Comparison of ENCODE assay signal across 20 cellular contexts in genomic region chr20:4625687-4626086, GRCh38.
DNase-seq lines count a peak whose midpoint lies in the region; ATAC-seq, FAIRE-seq and TF ChIP-seq lines count a peak whose summit lies in the region.
"Had no signal": no experiment of that assay in that cellular context is flagged by ENCODE, and none has a peak within 500 bp of the region (broad histone marks: within the 10 kb centered on the region; RNA-seq: fewer than 3 reads in every experiment).

No MANE protein-coding gene starts in this region.

- no TSS peak for BruUV-seq in HepG2 (replicated peaks; lab: Mats Ljungman, UMichigan)

- H3K36me3 ChIP-seq in HepG2 (replicated peaks in 1 of 2; ENCODE audit: control insufficient read depth in 1 of 2, insufficient read depth in 2 of 2, low read length in 2 of 2): no peaks in the 10 kb centered on the region
- no peaks in the 10 kb centered on the region for H3K36me3 ChIP-seq in right lobe of liver
- H3K36me3 ChIP-seq in WERI-Rb-1: no peaks in the 10 kb centered on the region
- H3K36me3 ChIP-seq in esophagus muscularis mucosa: no peaks in the 10 kb centered on the region

- no peak for TF ChIP-seq CTCF in HepG2 (CRISPR knock-in tag; IDR thresholded peaks at IDR 0.05)
- TF ChIP-seq CTCF in right lobe of liver (IDR thresholded peaks at IDR 0.05): no peak
- TF ChIP-seq CTCF in WERI-Rb-1 (IDR thresholded peaks at IDR 0.05; ENCODE audit: low read depth, low read length): no peak
- no peak for TF ChIP-seq CTCF in esophagus muscularis mucosa (IDR thresholded peaks at IDR 0.05)

- H3K27ac ChIP-seq in HepG2 (ENCODE audit: extremely low read length, insufficient read depth, low read length): no peak overlapping the region
- no peak overlapping the region for H3K27ac ChIP-seq in right lobe of liver
- peak overlapping the region; percentile 46; the same call in 1 of the 2 replicates for H3K27ac ChIP-seq in WERI-Rb-1
- no peak overlapping the region for H3K27ac ChIP-seq in esophagus muscularis mucosa (replicated peaks in 1 of 4)
- H3K27ac ChIP-seq: 22Rv1, A549, C4-2B had no signal

- in situ Hi-C loops in HepG2 (cut with HindIII; ENCODE audit: extremely low pct_ligation_motif_present, low pct_unique_long_range_greater_than_20kb): no loop called here

- H3K27me3 ChIP-seq in HepG2 (ENCODE audit: control insufficient read depth in 1 of 2, insufficient read depth in 2 of 2, low read length in 2 of 2) (peaks cover 0 to 9% of the 10 kb centered on the region in 2 experiments; a peak in 1 of 5 replicates), right lobe of liver (no peaks in the 10 kb centered on the region), WERI-Rb-1 (ENCODE audit: insufficient read depth, low read depth, severe bottlenecking) (no peaks in the 10 kb centered on the region), esophagus muscularis mucosa (peaks cover 0 to 3% (median 0%) of the 10 kb centered on the region in 4 donors)

- no peaks in the 10 kb centered on the region for H3K79me2 ChIP-seq in HepG2 (ENCODE audit: insufficient read depth, low read length)

- CTCF ChIA-PET in HepG2 (lab: Yijun Ruan, JAX; ENCODE audit: low intra/inter-chr PET ratio, low total read pairs): no interaction called here

- H2AFZ ChIP-seq in HepG2 (ENCODE audit: low read length): no peak overlapping the region
- H2AFZ ChIP-seq: GM23338 had no signal

- FAIRE-seq in HepG2 (lab: Jason Lieb, UNC): no peak
- FAIRE-seq: A549, D721Med, GM12892, GM18507, H54 had no signal

- no peak for TF ChIP-seq POLR2A in HepG2 (IDR thresholded peaks at IDR 0.05; ENCODE audit: insufficient read depth in 1 of 2, low read depth in 2 of 2, low read length in 2 of 2)
- no peak for TF ChIP-seq POLR2A in right lobe of liver (IDR thresholded peaks at IDR 0.05)
- TF ChIP-seq POLR2A in esophagus muscularis mucosa (IDR thresholded peaks at IDR 0.05; ENCODE audit: low read depth): no peak

- H4K20me1 ChIP-seq in HepG2 (ENCODE audit: insufficient read depth, low read length): no peaks in the 10 kb centered on the region

- 46% methylated on average over 5 of the region's 5 CpGs for WGBS in HepG2 (ENCODE audit: low lambda C conversion rate)
- 81% methylated on average over 5 of the region's 5 CpGs for WGBS in right lobe of liver (ENCODE audit: insufficient coverage, low coverage, low lambda C conversion rate, missing lambda C conversion rate)
- WGBS in esophagus muscularis mucosa: 92% methylated on average over 5 of the region's 5 CpGs

- H3K4me1 ChIP-seq in HepG2 (ENCODE audit: insufficient read depth, low read length): peaks cover 16% of the 10 kb centered on the region
- H3K4me1 ChIP-seq in right lobe of liver: no peaks in the 10 kb centered on the region
- no peaks in the 10 kb centered on the region for H3K4me1 ChIP-seq in esophagus muscularis mucosa
- H3K4me1 ChIP-seq: A549, Caco-2 had no signal

- no peak overlapping the region for H3K9ac ChIP-seq in HepG2 (ENCODE audit: insufficient read depth, low read depth, low read length)

- H3K4me3 ChIP-seq in HepG2 (replicated peaks in 1 of 3; ENCODE audit: insufficient read depth in 1 of 3, low read depth in 2 of 3, low read length in 3 of 3) (no peak overlapping the region), right lobe of liver (no peak overlapping the region), WERI-Rb-1 (ENCODE audit: low read depth, low read length) (no peak overlapping the region), esophagus muscularis mucosa (no peak overlapping the region)
- H3K4me3 ChIP-seq: A549, GM23338 had no signal

- intact Hi-C loops in HepG2 (cut with micrococcal nuclease; ENCODE audit: unreplicated experiment): no loop called here
- intact Hi-C loops in right lobe of liver (cut with DNase I): no loop called here
- intact Hi-C loops in esophagus muscularis mucosa (cut with DNase I): no loop called here

- ATAC-seq in HepG2: no peak
- no peak for ATAC-seq in right lobe of liver
- ATAC-seq in GM19467 (IDR thresholded peaks at IDR 0.05; ENCODE audit: unreplicated experiment): no peak
- ATAC-seq: A549, GM23338, HCT116 had no signal

- TF ChIP-seq EP300 in HepG2 (IDR thresholded peaks at IDR 0.05; ENCODE audit: low read depth in 2 of 2, low read length in 2 of 2): no peak
- TF ChIP-seq EP300 in HepG2 (CRISPR knock-in tag; IDR thresholded peaks at IDR 0.05; ENCODE audit: borderline replicate concordance): no peak
- no peak for TF ChIP-seq EP300 in esophagus muscularis mucosa (IDR thresholded peaks at IDR 0.05)

- no peaks in the 10 kb centered on the region for H3K9me3 ChIP-seq in HepG2 (ENCODE audit: low read length)
- no peaks in the 10 kb centered on the region for H3K9me3 ChIP-seq in right lobe of liver
- peaks cover 22% of the 10 kb centered on the region for H3K9me3 ChIP-seq in WERI-Rb-1 (ENCODE audit: severe bottlenecking)
- H3K9me3 ChIP-seq in esophagus muscularis mucosa: peaks cover 0 to 8% (median 2%) of the 10 kb centered on the region in 4 donors
- H3K9me3 ChIP-seq: Caco-2 had no signal

- DNase-seq in HepG2 (ENCODE audit: low spot score) (no peak), right lobe of liver (no peak), WERI-Rb-1 (no peak), esophagus muscularis mucosa (ENCODE audit: extremely low spot score) (peak; percentile 29), iPS-NIHi11 (ENCODE audit: low spot score) (no peak)
- DNase-seq in activated CD4-positive, alpha-beta T cell treated with anti-CD3 and anti-CD28 coated beads, Interleukin-2, amount 50 U/mL, for 1 hour: no peak
- DNase-seq: AML-193; Caco-2; CD4-positive, alpha-beta T cell; GDM1 had no signal

- TF ChIP-seq RAD21 in HepG2 (CRISPR knock-in tag; IDR thresholded peaks at IDR 0.05): no peak

- H3K4me2 ChIP-seq in HepG2 (ENCODE audit: low read depth, low read length): peak overlapping the region; percentile 48
- H3K4me2 ChIP-seq: A549, GM23338 had no signal

- POLR2A ChIA-PET in HepG2 (lab: Yijun Ruan, JAX): no interaction called here

TF ChIP-seq in HepG2, 621 proteins besides CTCF, POLR2A, EP300 and RAD21:
- 0 out of 2 replicates have a peak, but pooled peaks have one; percentile 59 for TF ChIP-seq ZNF547 (CRISPR knock-in tag; IDR thresholded peaks at IDR 0.05)
- 0 out of 2 replicates have a peak, but pooled peaks have one; percentile 35 for TF ChIP-seq ZNF761 (CRISPR knock-in tag; conservative IDR thresholded peaks at IDR 0.05)
- TF ChIP-seq NR2C2 (CRISPR knock-in tag; IDR thresholded peaks at IDR 0.05; ENCODE audit: borderline replicate concordance): no peak
- no peak for TF ChIP-seq ZNF501 (CRISPR knock-in tag; IDR thresholded peaks at IDR 0.05)
- 0 out of 2 replicates have a peak, but pooled peaks have one; percentile 41 for TF ChIP-seq RARG (CRISPR knock-in tag; IDR thresholded peaks at IDR 0.05; ENCODE audit: low read depth)
- TF ChIP-seq SPEN (CRISPR knock-in tag; IDR thresholded peaks at IDR 0.05; ENCODE audit: low read depth): peak; percentile 55; the same call in 1 of the 2 replicates
- TF ChIP-seq DNMT1 (CRISPR knock-in tag; IDR thresholded peaks at IDR 0.05): 0 out of 2 replicates have a peak, but pooled peaks have one; percentile 7
